In genomic region chr13:59133903-59134302, GRCh38 we compare ENCODE assay signal across 16 cellular contexts.
A peak's percentile ranks its signal among the peaks of the same experiment; 100 is the strongest.
DNase-seq lines count a peak whose midpoint lies in the region; ATAC-seq and TF ChIP-seq lines count a peak whose summit lies in the region.
"Had no signal": no experiment of that assay in that cellular context is flagged by ENCODE, and none has a peak within 500 bp of the region (broad histone marks: within the 10 kb centered on the region; RNA-seq: fewer than 3 reads in every experiment).

No MANE protein-coding gene starts in this region.

- DNase-seq in GM23338 (ENCODE audit: low spot score) (peak; percentile 40), WTC11 (ENCODE audit: low spot score) (no peak), iPS-NIHi11 (ENCODE audit: low spot score) (peak; percentile 30), neural crest cell (ENCODE audit: low read depth, low spot score) (no peak)
- DNase-seq in stimulated activated effector memory CD8-positive, alpha-beta T cell treated with anti-CD3 and anti-CD28 coated beads, Interleukin-12 subunit alpha, Interleukin-12 subunit beta, amount 100 ng/mL, for 72 hours (ENCODE audit: low spot score in 2 of 2): no peak
- DNase-seq in effector CD4-positive, alpha-beta T cell: no peak
- DNase-seq: BE2C; CD4-positive, alpha-beta memory T cell; DMS79; GM23248 had no signal

- no peak overlapping the region for H3K27ac ChIP-seq in GM23338 (ENCODE audit: low read depth)
- H3K27ac ChIP-seq: A549, C4-2B, GM23248 had no signal

- peaks cover 3% of the 10 kb centered on the region for H3K27me3 Mint-ChIP-seq in GM23338 (ENCODE audit: insufficient read depth, low read depth, poor library complexity)
- no peaks in the 10 kb centered on the region for H3K27me3 Mint-ChIP-seq in WTC11 (ENCODE audit: low read depth)
- no peaks in the 10 kb centered on the region for H3K27me3 Mint-ChIP-seq in neural crest cell (ENCODE audit: low read depth)
- H3K27me3 Mint-ChIP-seq: CD4-positive, alpha-beta memory T cell had no signal

- no peaks in the 10 kb centered on the region for H3K4me1 ChIP-seq in GM23338 (ENCODE audit: insufficient read depth)
- H3K4me1 ChIP-seq: A549, BE2C had no signal

- no peaks in the 10 kb centered on the region for H3K27me3 ChIP-seq in GM23338 (ENCODE audit: insufficient read depth)
- H3K27me3 ChIP-seq: BE2C had no signal

- peak overlapping the region; percentile 35 for H2AFZ ChIP-seq in GM23338
- H2AFZ ChIP-seq: GM23248 had no signal

- H3K36me3 ChIP-seq in GM23338 (ENCODE audit: insufficient read depth): no peaks in the 10 kb centered on the region
- H3K36me3 ChIP-seq: BE2C, HAP-1 had no signal

- no peak overlapping the region for H3K4me2 ChIP-seq in GM23338
- H3K4me2 ChIP-seq: A549 had no signal

- peaks cover 11% of the 10 kb centered on the region; the same call in 2 of the 3 replicates for H3K4me1 Mint-ChIP-seq in GM23338
- H3K4me1 Mint-ChIP-seq in WTC11: peaks cover 11% of the 10 kb centered on the region
- no peaks in the 10 kb centered on the region for H3K4me1 Mint-ChIP-seq in neural crest cell
- no peaks in the 10 kb centered on the region for H3K4me1 Mint-ChIP-seq in stimulated activated effector memory CD8-positive, alpha-beta T cell treated with anti-CD3 and anti-CD28 coated beads, Interleukin-12 subunit alpha, Interleukin-12 subunit beta, amount 100 ng/mL, for 72 hours
- H3K4me1 Mint-ChIP-seq: CD4-positive, alpha-beta memory T cell had no signal

- H3K9me3 Mint-ChIP-seq in GM23338 (peaks cover 2% of the 10 kb centered on the region; the same call in 1 of the 3 replicates), WTC11 (no peaks in the 10 kb centered on the region), neural crest cell (peaks cover 8% of the 10 kb centered on the region)
- H3K9me3 Mint-ChIP-seq in stimulated activated effector memory CD8-positive, alpha-beta T cell treated with anti-CD3 and anti-CD28 coated beads, Interleukin-12 subunit alpha, Interleukin-12 subunit beta, amount 100 ng/mL, for 72 hours: peaks cover 10% of the 10 kb centered on the region

- no peak overlapping the region for H3K4me3 ChIP-seq in GM23338
- H3K4me3 ChIP-seq: A549, GM23248, HAP-1 had no signal

- no peaks in the 10 kb centered on the region; the same call in 1 of the 2 replicates for H3K9me2 ChIP-seq in GM23338 (ENCODE audit: insufficient read depth)

- POLR2A ChIA-PET in WTC11 (lab: Charles Lee): no interaction called here

- H4K20me1 ChIP-seq in GM23338 (replicated peaks; ENCODE audit: insufficient read depth): no peaks in the 10 kb centered on the region

- no peak overlapping the region for H3K4me3 Mint-ChIP-seq in GM23338
- H3K4me3 Mint-ChIP-seq in WTC11: no peak overlapping the region
- no peak overlapping the region for H3K4me3 Mint-ChIP-seq in neural crest cell
- no peak overlapping the region for H3K4me3 Mint-ChIP-seq in stimulated activated effector memory CD8-positive, alpha-beta T cell treated with anti-CD3 and anti-CD28 coated beads, Interleukin-12 subunit alpha, Interleukin-12 subunit beta, amount 100 ng/mL, for 72 hours
- H3K4me3 Mint-ChIP-seq: CD4-positive, alpha-beta memory T cell had no signal

- CTCF ChIA-PET in WTC11 (lab: Charles Lee): no interaction called here

- no peaks in the 10 kb centered on the region for H3K79me2 ChIP-seq in GM23338 (replicated peaks; ENCODE audit: insufficient read depth)

- H3K36me3 Mint-ChIP-seq in GM23338 (ENCODE audit: low read depth) (no peaks in the 10 kb centered on the region), WTC11 (no peaks in the 10 kb centered on the region), neural crest cell (ENCODE audit: low read depth) (no peaks in the 10 kb centered on the region)
- no peaks in the 10 kb centered on the region for H3K36me3 Mint-ChIP-seq in stimulated activated effector memory CD8-positive, alpha-beta T cell treated with anti-CD3 and anti-CD28 coated beads, Interleukin-12 subunit alpha, Interleukin-12 subunit beta, amount 100 ng/mL, for 72 hours
- H3K36me3 Mint-ChIP-seq: CD4-positive, alpha-beta memory T cell had no signal

- TF ChIP-seq CTCF in GM23338 (conservative IDR thresholded peaks at IDR 0.05; ENCODE audit: low read depth in 2 of 2) (peak; percentile 21 to 25; a peak in 2 of 4 replicates), WTC11 (IDR thresholded peaks at IDR 0.05) (no peak), neural crest cell (conservative IDR thresholded peaks at IDR 0.05) (no peak)

- no peak overlapping the region; the same call in 1 of the 2 replicates for H3K27ac Mint-ChIP-seq in GM23338
- no peak overlapping the region for H3K27ac Mint-ChIP-seq in WTC11
- peak overlapping the region; percentile 59 for H3K27ac Mint-ChIP-seq in neural crest cell (ENCODE audit: unreplicated experiment)
- H3K27ac Mint-ChIP-seq in stimulated activated effector memory CD8-positive, alpha-beta T cell treated with anti-CD3 and anti-CD28 coated beads, Interleukin-12 subunit alpha, Interleukin-12 subunit beta, amount 100 ng/mL, for 72 hours: no peak overlapping the region
- H3K27ac Mint-ChIP-seq: CD4-positive, alpha-beta memory T cell had no signal

- no peaks in the 10 kb centered on the region for H3F3A ChIP-seq in GM23338 (replicated peaks; ENCODE audit: low read depth)

- ATAC-seq in GM23338 (peak; percentile 66), WTC11 (peak; percentile 78), GM21786 (IDR thresholded peaks at IDR 0.05; ENCODE audit: unreplicated experiment) (no peak), GM21528 (IDR thresholded peaks at IDR 0.05; ENCODE audit: low FRiP score, unreplicated experiment) (no peak)
- no peak for ATAC-seq in stimulated activated effector memory CD8-positive, alpha-beta T cell treated with anti-CD3 and anti-CD28 coated beads, Interleukin-12 subunit alpha, Interleukin-12 subunit beta, amount 100 ng/mL, for 72 hours
- ATAC-seq: A549, HepG2 had no signal

TF ChIP-seq in GM23338, 12 proteins besides CTCF, POLR2A, EP300 and RAD21 (continues in another document):
- no peak for TF ChIP-seq NANOG (IDR thresholded peaks at IDR 0.05; ENCODE audit: borderline replicate concordance)
- no peak for TF ChIP-seq EZH2phosphoT487 (IDR thresholded peaks at IDR 0.05; ENCODE audit: unreplicated experiment)
- no peak for TF ChIP-seq REST (IDR thresholded peaks at IDR 0.05; ENCODE audit: unreplicated experiment)
- no peak for TF ChIP-seq EZH2 (IDR thresholded peaks at IDR 0.05; ENCODE audit: low read depth, unreplicated experiment)
- no peak for TF ChIP-seq JUNB (IDR thresholded peaks at IDR 0.05; ENCODE audit: unreplicated experiment)
- no peak for TF ChIP-seq ZNF331 (CRISPR knock-in tag; IDR thresholded peaks at IDR 0.05; ENCODE audit: low read depth)

TF ChIP-seq in WTC11, 78 proteins besides CTCF, POLR2A, EP300 and RAD21:
- TF ChIP-seq ZNF423 (CRISPR knock-in tag; IDR thresholded peaks at IDR 0.05) (no peak), ZNF416 (CRISPR knock-in tag; IDR thresholded peaks at IDR 0.05) (no peak), NR1H2 (CRISPR knock-in tag; IDR thresholded peaks at IDR 0.05) (no peak), SMAD4 (CRISPR knock-in tag; IDR thresholded peaks at IDR 0.05) (no peak), E2F5 (CRISPR knock-in tag; IDR thresholded peaks at IDR 0.05) (no peak), ESRRA (CRISPR knock-in tag; IDR thresholded peaks at IDR 0.05; ENCODE audit: borderline replicate concordance) (no peak)

Comparison
In these comparisons a context has a peak if more than half of its experiments do, and no peak if none do; other contexts are left out.
1. ATAC-seq: peak in GM23338 (single experiment) and WTC11 (single experiment); none in stimulated activated effector memory CD8-positive, alpha-beta T cell treated with anti-CD3 and anti-CD28 coated beads, Interleukin-12 subunit alpha, Interleukin-12 subunit beta, amount 100 ng/mL, for 72 hours (single experiment), GM21786 (single experiment) and GM21528 (single experiment).
2. DNase-seq: peak in GM23338 (single experiment) and iPS-NIHi11 (single experiment); none in WTC11 (single experiment), neural crest cell (single experiment), stimulated activated effector memory CD8-positive, alpha-beta T cell treated with anti-CD3 and anti-CD28 coated beads, Interleukin-12 subunit alpha, Interleukin-12 subunit beta, amount 100 ng/mL, for 72 hours (0 of 2) and effector CD4-positive, alpha-beta T cell (single experiment).
3. CTCF ChIP-seq: peak in GM23338 (2 of 2); none in WTC11 (single experiment) and neural crest cell (single experiment).